1 cellular context compared by ENCODE assay signal in genomic region chr6:89888138-89888514, GRCh38.
TF ChIP-seq lines count a peak whose summit lies in the region.

No MANE protein-coding gene starts in this region.

TF ChIP-seq in H1, 55 proteins besides CTCF, POLR2A, EP300 and RAD21:
- TF ChIP-seq ATF2 (IDR thresholded peaks at IDR 0.05; ENCODE audit: low read length) (no peak), TAF1 (IDR thresholded peaks at IDR 0.05; ENCODE audit: low read depth, low read length) (no peak), SIX5 (IDR thresholded peaks at IDR 0.05; ENCODE audit: low read depth, low read length) (no peak), HDAC6 (IDR thresholded peaks at IDR 0.05; ENCODE audit: low read depth, low read length) (no peak), KDM1A (IDR thresholded peaks at IDR 0.05; ENCODE audit: borderline replicate concordance, low read length) (0 out of 2 replicates have a peak, but pooled peaks have one; percentile 28), BRCA1 (IDR thresholded peaks at IDR 0.05; ENCODE audit: low read depth, low read length) (no peak), SP2 (IDR thresholded peaks at IDR 0.05; ENCODE audit: low read length) (no peak), SIN3A (conservative IDR thresholded peaks at IDR 0.05 in 1 of 2, IDR thresholded peaks at IDR 0.05 in 1 of 2; ENCODE audit: low read depth in 1 of 2, low read length in 2 of 2) (no peak), ATF3 (IDR thresholded peaks at IDR 0.05; ENCODE audit: insufficient read depth, low read depth, low read length) (no peak)
